In genomic region chr9:113247640-113248039, GRCh38 we compare ENCODE assay signal across 18 cellular contexts. TPM values are rescaled to one million over a fixed set of nuclear protein-coding genes. Genes with fewer than 3 reads are reported as not detected.
"Had no signal": no experiment of that assay in that cellular context is flagged by ENCODE, and none has a peak within 500 bp of the region (broad histone marks: within the 10 kb centered on the region; RNA-seq: fewer than 3 reads in every experiment).

No MANE protein-coding gene starts in this region.

- H3K4me3 ChIP-seq: gastrocnemius medialis, heart right ventricle, left lung, tibial nerve, vagina had no signal

- H3K4me1 ChIP-seq: gastrocnemius medialis, left lung, tibial nerve, vagina had no signal

- H3K9me3 ChIP-seq: gastrocnemius medialis, tibial nerve, vagina had no signal

- DNase-seq: activated CD4-positive, alpha-beta T cell treated with anti-CD3 and anti-CD28 coated beads, Interleukin-2, amount 50 U/mL, for 1 hour; activated naive CD4-positive, alpha-beta T cell treated with anti-CD3 and anti-CD28 coated beads, Interleukin-2, amount 10 ng/mL, durations not matched to agents 7 days and 5 days; effector CD4-positive, alpha-beta T cell; gastrocnemius medialis; heart right ventricle; islet precursor cell; left lung; mesenchymal stem cell; occipital lobe; right cardiac atrium had no signal

- FAIRE-seq: colon had no signal

- ATAC-seq: gastrocnemius medialis; heart right ventricle; left lung; natural killer cell treated with Interleukin-12 subunit alpha and Interleukin-12 subunit beta and Interleukin-15 and Interleukin-18, amount 100 ng/mL, for 72 hours; right cardiac atrium; stimulated activated memory B cell treated with anti-CD40 and anti-IgM and Interleukin-4, amounts not matched to agents 10 μg/mL and 1 μg/mL and 100 μg/mL, for 72 hours had no signal

- H3K27ac ChIP-seq: gastrocnemius medialis, heart right ventricle, left lung, tibial nerve, vagina had no signal

- H3K27me3 ChIP-seq: gastrocnemius medialis, heart right ventricle, left lung, tibial nerve, vagina had no signal

- H3K36me3 ChIP-seq: gastrocnemius medialis, left lung, tibial nerve, vagina had no signal

RNA-seq across cellular contexts. Expression of gene RNF183, which starts 55.5 kb away (rescaled TPM):
- total RNA-seq: activated CD8-positive, alpha-beta memory T cell treated with anti-CD3 and anti-CD28 coated beads for 36 hours; cardiac septum; fibroblast of lung; gastrocnemius medialis; left lung; natural killer cell treated with Interleukin-12 subunit alpha and Interleukin-12 subunit beta and Interleukin-15 and Interleukin-18, amount 100 ng/mL, for 72 hours; occipital lobe; right cardiac atrium; vagina had no signal
- polyA plus RNA-seq: fibroblast of lung, right cardiac atrium had no signal
